Comparison of ENCODE assay signal across 8 cellular contexts in genomic region chr10:100370561-100370975, GRCh38. TPM values are rescaled to one million over a fixed set of nuclear protein-coding genes. Genes with fewer than 3 reads are reported as not detected.
DNase-seq lines count a peak whose midpoint lies in the region; TF ChIP-seq lines count a peak whose summit lies in the region.

No MANE protein-coding gene starts in this region.

- H3K27me3 ChIP-seq in Karpas-422 (ENCODE audit: low read length) (no peaks in the 10 kb centered on the region), stomach smooth muscle (ENCODE audit: control insufficient read depth in 1 of 2, insufficient read depth in 2 of 2, low read length in 2 of 2) (no peaks in the 10 kb centered on the region)

- H3K36me3 ChIP-seq in Karpas-422 (ENCODE audit: insufficient read depth, low read length) (no peaks in the 10 kb centered on the region), stomach smooth muscle (ENCODE audit: control insufficient read depth in 2 of 2, insufficient read depth in 2 of 2, low read length in 2 of 2) (no peaks in the 10 kb centered on the region)

- no peak overlapping the region for H3K27ac Mint-ChIP-seq in activated T-cell treated with anti-CD3 and anti-CD28 coated beads, Interleukin-2, amount 50 U/mL, for 24 hours
- H3K27ac Mint-ChIP-seq in immature natural killer cell: peak overlapping the region in 5 of 6 donors; percentile 89 to 97 (median 90)

- H4K20me1 ChIP-seq in Karpas-422 (ENCODE audit: insufficient read depth, low read depth, low read length): no peaks in the 10 kb centered on the region

- H3K27me3 Mint-ChIP-seq in activated T-cell treated with anti-CD3 and anti-CD28 coated beads, Interleukin-2, amount 50 U/mL, for 24 hours: no peaks in the 10 kb centered on the region
- peaks cover 0 to 11% (median 7%) of the 10 kb centered on the region in 3 donors for H3K27me3 Mint-ChIP-seq in immature natural killer cell (ENCODE audit: low read depth in 3 of 3)

- H3K9me3 ChIP-seq in Karpas-422 (ENCODE audit: low read length) (no peaks in the 10 kb centered on the region), stomach smooth muscle (ENCODE audit: control insufficient read depth in 2 of 2, low read length in 2 of 2) (no peaks in the 10 kb centered on the region)

- TF ChIP-seq CTCF in C4-2B (conservative IDR thresholded peaks at IDR 0.05): no peak

- peak overlapping the region; percentile 52 for H3K4me3 Mint-ChIP-seq in activated T-cell treated with anti-CD3 and anti-CD28 coated beads, Interleukin-2, amount 50 U/mL, for 24 hours
- peak overlapping the region; percentile 69 to 82 (median 80) for H3K4me3 Mint-ChIP-seq in immature natural killer cell

- peak overlapping the region; percentile 8; the same call in 1 of the 2 replicates for H2AFZ ChIP-seq in Karpas-422 (ENCODE audit: low read length)

- no peak for DNase-seq in Karpas-422
- DNase-seq in activated T-cell treated with anti-CD3 and anti-CD28 coated beads, Interleukin-2, amount 50 U/mL, for 24 hours: peak; percentile 42
- no peak for DNase-seq in immature natural killer cell
- no peak for DNase-seq in cortex of kidney (lab: John Stamatoyannopoulos, UW)
- DNase-seq in NCI-H748 treated with DMSO at 0.1 percent for 48 hours (lab: John Stamatoyannopoulos, UW): no peak
- DNase-seq in epidermal melanocyte (ENCODE audit: insufficient read length, low spot score): no peak

- H3K27ac ChIP-seq in C4-2B (peak overlapping the region; percentile 99), Karpas-422 (ENCODE audit: low read length) (peak overlapping the region; percentile 52), stomach smooth muscle (ENCODE audit: low read length) (peak overlapping the region; percentile 18)

- no peaks in the 10 kb centered on the region for H3K9me3 Mint-ChIP-seq in activated T-cell treated with anti-CD3 and anti-CD28 coated beads, Interleukin-2, amount 50 U/mL, for 24 hours
- H3K9me3 Mint-ChIP-seq in immature natural killer cell: no peaks in the 10 kb centered on the region

- H3K4me1 Mint-ChIP-seq in activated T-cell treated with anti-CD3 and anti-CD28 coated beads, Interleukin-2, amount 50 U/mL, for 24 hours (ENCODE audit: low read depth): peaks cover 22% of the 10 kb centered on the region
- H3K4me1 Mint-ChIP-seq in immature natural killer cell: peaks cover 25 to 28% of the 10 kb centered on the region in 2 donors

- H3K79me2 ChIP-seq in Karpas-422 (ENCODE audit: low read length): peaks cover 21% of the 10 kb centered on the region

- H3K9ac ChIP-seq in Karpas-422 (ENCODE audit: low read length) (peak overlapping the region; percentile 6; the same call in 1 of the 2 replicates), stomach smooth muscle (ENCODE audit: low read length in 2 of 2) (peak overlapping the region in 1 of 2 donors; percentile 42)

- no peaks in the 10 kb centered on the region for H3K36me3 Mint-ChIP-seq in activated T-cell treated with anti-CD3 and anti-CD28 coated beads, Interleukin-2, amount 50 U/mL, for 24 hours (ENCODE audit: low read depth)
- no peaks in the 10 kb centered on the region for H3K36me3 Mint-ChIP-seq in immature natural killer cell

- H3K4me3 ChIP-seq in Karpas-422 (ENCODE audit: low read length) (no peak overlapping the region), stomach smooth muscle (ENCODE audit: low read length in 2 of 2) (no peak overlapping the region)

- no peak overlapping the region for H3K4me2 ChIP-seq in Karpas-422 (ENCODE audit: low read depth, low read length, poor library complexity, severe bottlenecking)

- H3K4me1 ChIP-seq in Karpas-422 (ENCODE audit: low read length) (peaks cover 45% of the 10 kb centered on the region), stomach smooth muscle (ENCODE audit: control insufficient read depth, insufficient read depth, low read length) (peaks cover 20% of the 10 kb centered on the region)

- no peaks in the 10 kb centered on the region for H3K9me2 ChIP-seq in Karpas-422 (replicated peaks; ENCODE audit: insufficient read depth, low read length)

RNA-seq across cellular contexts. Expression of gene SCD, which starts 23.5 kb away (rescaled TPM):
- total RNA-seq in Karpas-422 (2014; rRNA removed; shearing (Covaris generic); ENCODE audit: low replicate concordance): 282 and 463 TPM in 2 replicates
- 1 to 10 TPM; 3.8 to 5.5 (median 4.5) TPM for polyA plus RNA-seq in immature natural killer cell

RNA-seq across cellular contexts. Expression of gene PKD2L1, which starts 40.5 kb away (rescaled TPM):
- 0.07 and 0.25 TPM in 2 replicates for total RNA-seq in Karpas-422 (2014; rRNA removed; shearing (Covaris generic); ENCODE audit: low replicate concordance)
- not detected for polyA plus RNA-seq in immature natural killer cell

Comparison
In these comparisons a context has a peak if more than half of its experiments do, and no peak if none do; other contexts are left out.
1. H3K27ac ChIP-seq: peak in every context shown above with its lines; median percentile 99 in C4-2B; 52 in Karpas-422; 18 in stomach smooth muscle.